8 cellular contexts compared by ENCODE assay signal in the genomic region with DNA sequence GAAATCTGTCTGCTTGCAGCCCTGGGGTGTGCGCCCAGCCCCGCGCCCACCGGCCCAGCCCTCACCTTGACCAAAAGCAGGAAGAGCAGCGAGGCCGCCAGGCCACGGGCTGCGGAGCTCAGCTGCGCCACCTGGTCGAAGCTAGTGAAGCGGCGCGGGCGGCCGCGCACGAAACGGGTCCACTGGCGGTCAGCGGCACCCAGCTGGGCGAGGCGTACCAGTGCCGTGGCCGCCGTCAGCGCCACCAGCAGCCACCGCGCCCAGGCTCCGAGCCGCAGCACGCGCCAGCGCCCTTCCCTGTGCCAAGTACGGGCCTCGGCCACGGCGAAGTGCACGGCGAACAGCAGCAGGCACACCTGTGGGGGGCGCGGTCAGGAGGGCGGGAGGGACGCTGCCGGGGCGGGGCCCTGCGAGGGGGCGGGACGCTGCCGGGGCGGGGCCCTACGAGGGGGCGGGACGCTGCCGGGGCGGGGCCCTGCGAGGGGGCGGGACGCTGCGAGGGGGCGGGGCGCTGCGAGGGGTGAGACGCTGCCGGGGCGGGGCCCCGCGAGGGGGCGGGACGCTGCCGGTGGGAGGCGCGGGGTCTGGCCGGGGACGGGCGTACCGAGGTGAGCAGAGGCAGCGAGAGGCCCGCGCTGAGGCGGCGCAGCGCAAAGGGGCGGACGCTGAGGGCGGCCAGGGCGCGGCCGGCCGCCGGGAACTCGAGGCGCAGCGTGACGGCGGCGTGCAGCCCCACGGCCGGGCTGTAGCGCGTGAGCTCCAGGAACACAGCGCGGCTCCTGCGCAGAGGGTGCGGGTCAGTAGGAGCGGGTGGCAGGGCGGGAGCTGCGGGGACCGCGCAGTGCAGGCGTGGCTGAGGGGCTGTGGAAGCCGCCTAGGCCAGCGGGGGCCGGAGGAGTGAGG. TPM values are rescaled to one million over a fixed set of nuclear protein-coding genes. Genes with fewer than 3 reads are reported as not detected.
DNase-seq lines count a peak whose midpoint lies in the region; ATAC-seq, FAIRE-seq and TF ChIP-seq lines count a peak whose summit lies in the region.

No MANE protein-coding gene starts in this region.

- no peak for TF ChIP-seq CTCF in K562 (IDR thresholded peaks at IDR 0.05 in 2 of 3, conservative IDR thresholded peaks at IDR 0.05 in 1 of 3; ENCODE audit: insufficient read depth in 2 of 3, low read depth in 1 of 3, low read length in 3 of 3)
- TF ChIP-seq CTCF in spleen (IDR thresholded peaks at IDR 0.05 in 8 of 11, conservative IDR thresholded peaks at IDR 0.05 in 3 of 11) = peak in 6 of 11 experiments; percentile 18 to 33 (median 22)

- no peak for TF ChIP-seq RAD21 in K562 (CRISPR knock-in tag; conservative IDR thresholded peaks at IDR 0.05 in 1 of 2, IDR thresholded peaks at IDR 0.05 in 1 of 2)

- intact Hi-C loops in K562 (cut with micrococcal nuclease) = no loop called here
- intact Hi-C loops in spleen (cut with DNase I; ENCODE audit: low total_unique reads) = no loop called here

- peak overlapping the region; percentile 62 for H3K4me3 ChIP-seq in HUES64 (ENCODE audit: low read length)
- no peak overlapping the region for H3K4me3 ChIP-seq in K562
- H3K4me3 ChIP-seq in iPS-18c (ENCODE audit: insufficient read depth, low read depth, low read length) = peak overlapping the region; percentile 53
- peak overlapping the region in 3 of 8 donors; percentile 15 to 49 (median 33) for H3K4me3 ChIP-seq in spleen

- ATAC-seq in K562 (peak; percentile 56), HG03280 (IDR thresholded peaks at IDR 0.05; ENCODE audit: unreplicated experiment) (no peak), HG03039 (IDR thresholded peaks at IDR 0.05; ENCODE audit: unreplicated experiment) (no peak), GM18870 (IDR thresholded peaks at IDR 0.05; ENCODE audit: unreplicated experiment) (no peak)

- in situ Hi-C loops in K562 (cut with MboI) = no loop called here

- H3K4me2 ChIP-seq in K562 (ENCODE audit: insufficient read depth, low read length) = no peak overlapping the region

- CTCF ChIA-PET in K562 (lab: Yijun Ruan, JAX; ENCODE audit: low intra/inter-chr PET ratio) = no interaction called here

- no peak for TF ChIP-seq EP300 in K562 (IDR thresholded peaks at IDR 0.05; ENCODE audit: low read length)

- H3K9me3 ChIP-seq in HUES64 (ENCODE audit: insufficient read depth, low read depth, low read length) (no peaks in the 10 kb centered on the region), K562 (replicated peaks; ENCODE audit: control insufficient read depth, insufficient read depth, low read depth, low read length) (no peaks in the 10 kb centered on the region), iPS-18c (ENCODE audit: control insufficient read depth, insufficient read depth, low read length) (no peaks in the 10 kb centered on the region), spleen (no peaks in the 10 kb centered on the region)

- POLR2A ChIA-PET in K562 (lab: Yijun Ruan, JAX) = interaction anchor here (1.4 kb wide), 1 partner anchor 10 kb away, joined by 10 read pairs; no protein-coding TSS in a partner anchor

- no peak overlapping the region for H2AFZ ChIP-seq in K562 (ENCODE audit: low read depth, low read length)

- TF ChIP-seq POLR2A in K562 (conservative IDR thresholded peaks at IDR 0.05) (no peak), spleen (IDR thresholded peaks at IDR 0.05) (no peak)

- no peaks in the 10 kb centered on the region for H4K20me1 ChIP-seq in K562 (replicated peaks; ENCODE audit: control insufficient read depth, insufficient read depth, low read length)

- H3K27me3 ChIP-seq in HUES64 (ENCODE audit: insufficient read depth, low read length) (no peaks in the 10 kb centered on the region), K562 (ENCODE audit: control insufficient read depth in 2 of 2, insufficient read depth in 2 of 2, low read length in 2 of 2) (no peaks in the 10 kb centered on the region), spleen (replicated peaks in 1 of 7) (no peaks in the 10 kb centered on the region)

- H3K36me3 ChIP-seq in HUES64 (ENCODE audit: insufficient read depth, low read length) (peaks cover 38% of the 10 kb centered on the region), K562 (ENCODE audit: control insufficient read depth, insufficient read depth, low read length) (peaks cover 74% of the 10 kb centered on the region; the same call in 2 of the 3 replicates), spleen (peaks cover 0 to 97% (median 80%) of the 10 kb centered on the region in 6 donors)

- no peak for FAIRE-seq in K562 (lab: Jason Lieb, UNC)

- H3K9ac ChIP-seq in HUES64 (ENCODE audit: low read depth, low read length) (peak overlapping the region; percentile 53), K562 (ENCODE audit: insufficient read depth in 1 of 2, low read depth in 2 of 2, low read length in 2 of 2) (no peak overlapping the region)

- H3K4me1 ChIP-seq in HUES64 (ENCODE audit: insufficient read depth, low read length) = no peaks in the 10 kb centered on the region
- peaks cover 0 to 27% of the 10 kb centered on the region in 2 experiments; a peak in 1 of 5 replicates for H3K4me1 ChIP-seq in K562 (replicated peaks in 1 of 2; ENCODE audit: control insufficient read depth in 2 of 2, insufficient read depth in 2 of 2, low read length in 2 of 2)
- H3K4me1 ChIP-seq in spleen = peaks cover 0 to 42% (median 18%) of the 10 kb centered on the region in 6 donors

- no peaks in the 10 kb centered on the region for H3K9me1 ChIP-seq in K562 (ENCODE audit: control insufficient read depth, insufficient read depth, low read length)

- DNase-seq in K562 (ENCODE audit: extremely low read depth in 1 of 4, low spot score in 3 of 4) (peak in 3 of 4 experiments; percentile 51 to 80 (median 59)), spleen (no peak), NCI-H1694 treated with DMSO at 0.1 percent for 48 hours (lab: John Stamatoyannopoulos, UW) (no peak)

- H3K27ac ChIP-seq in HUES64 (ENCODE audit: low read depth, low read length) (peak overlapping the region; percentile 46; the same call in 1 of the 2 replicates), K562 (ENCODE audit: extremely low read depth, low read depth, low read length) (no peak overlapping the region), spleen (peak overlapping the region in 6 of 8 donors; percentile 0 to 75 (median 66))

- no TSS peak for BruUV-seq in K562 (replicated peaks; lab: Mats Ljungman, UMichigan)

- WGBS in HUES64 = 4% methylated on average over 113 of the region's 113 CpGs
- WGBS in K562 (ENCODE audit: insufficient coverage, low coverage, missing lambda C conversion rate) = over 99% methylated on average over 22 of the region's 113 CpGs
- WGBS in spleen, 5 donors = 55 to 89% (median 72%) methylated on average over 64 to 113 of the region's 113 CpGs

- no peaks in the 10 kb centered on the region for H3K79me2 ChIP-seq in K562 (ENCODE audit: control insufficient read depth, insufficient read depth, low read length)

RNA-seq across cellular contexts. Expression of gene TSC2, which starts 43.3 kb away (rescaled TPM):
- polyA plus RNA-seq in HUES64 (2013, experiment 1 of 2) = 39.7 TPM
- 37.3 TPM for polyA plus RNA-seq in HUES64 (2013, experiment 2 of 2)
- total RNA-seq in K562 (2011; cell fraction: chromatin; rRNA removed; ENCODE audit: low replicate concordance) = 274 and 710 TPM in 2 replicates
- 311 and 338 TPM in 2 replicates for total RNA-seq in K562 (2011; cell fraction: nucleolus; rRNA removed)
- 244 and 254 TPM in 2 replicates for total RNA-seq in K562 (2011; cell fraction: nucleoplasm; rRNA removed)
- total RNA-seq in K562 (2014; rRNA removed) (20.3 and 28.1 TPM in 2 replicates), K562 (2014; rRNA removed; fragmentation: Illumina TruSeq; extraction: Trizol) (15.0 and 20.1 TPM in 2 replicates), K562 (2015; rRNA removed; fragmentation: Illumina TruSeq; extraction: Trizol) (16.6 and 19.6 TPM in 2 replicates), K562 (2021) (65.8 and 68.1 TPM in 2 replicates), spleen (100 to 1,000 TPM in 4 of 7 donors, 10 to 100 TPM in 3; 63.8 to 185 (median 103) TPM)
- polyA plus RNA-seq in K562 (2011; rRNA removed) (15.5 and 35.5 TPM in 2 replicates), K562 (2014; fragmentation: Illumina TruSeq; extraction: Trizol) (27.8 and 35.8 TPM in 2 replicates), K562 (2014; fragmentation: Nextera tagmentation; extraction: Ambion mirVana) (1 to 10 TPM; 1.3 to 2.3 TPM), K562 (2014; rRNA removed) (32.0 and 35.2 TPM in 2 replicates), spleen (10 to 100 TPM; 20.7 to 82.0 (median 53.3) TPM)
- 21.9 and 33.6 TPM in 2 replicates for polyA plus RNA-seq in K562 (2011; cell fraction: cytosol; rRNA removed)
- 157 and 220 TPM in 2 replicates for polyA plus RNA-seq in K562 (2011; cell fraction: nucleus; rRNA removed)
- polyA plus RNA-seq in K562 (2012) = 46.9 and 75.1 TPM in 2 replicates
- 41.8 and 43.8 TPM in 2 replicates for polyA minus RNA-seq in K562 (2011; rRNA and poly(A)+ RNA removed)
- polyA minus RNA-seq in K562 (2011; cell fraction: cytosol; rRNA and poly(A)+ RNA removed) = 49.2 and 80.8 TPM in 2 replicates
- polyA minus RNA-seq in K562 (2011; cell fraction: nucleus; rRNA and poly(A)+ RNA removed) = 48.9 and 58.8 TPM in 2 replicates

RNA-seq across cellular contexts. Expression of gene NTHL1, which starts 43.4 kb away (rescaled TPM):
- 53.2 TPM for polyA plus RNA-seq in HUES64 (2013, experiment 1 of 2)
- 44.9 TPM for polyA plus RNA-seq in HUES64 (2013, experiment 2 of 2)
- total RNA-seq in K562 (2011; cell fraction: chromatin; rRNA removed; ENCODE audit: low replicate concordance) = 7.3 and 19.8 TPM in 2 replicates
- total RNA-seq in K562 (2011; cell fraction: nucleolus; rRNA removed) = 25.7 and 29.0 TPM in 2 replicates
- total RNA-seq in K562 (2011; cell fraction: nucleoplasm; rRNA removed) = 12.0 and 20.0 TPM in 2 replicates
- total RNA-seq in K562 (2014; rRNA removed) (58.8 and 76.7 TPM in 2 replicates), K562 (2014; rRNA removed; fragmentation: Illumina TruSeq; extraction: Trizol) (3.6 and 6.7 TPM in 2 replicates), K562 (2015; rRNA removed; fragmentation: Illumina TruSeq; extraction: Trizol) (27.9 and 30.6 TPM in 2 replicates), K562 (2021) (43.5 and 54.2 TPM in 2 replicates), spleen (10 to 100 TPM in 6 of 7 donors, 1 to 10 TPM in 1; 9.6 to 29.6 (median 20.0) TPM)
- polyA plus RNA-seq in K562 (2011; rRNA removed) (17.6 and 27.0 TPM in 2 replicates), K562 (2014; fragmentation: Illumina TruSeq; extraction: Trizol) (11.4 and 20.2 TPM in 2 replicates), K562 (2014; fragmentation: Nextera tagmentation; extraction: Ambion mirVana) (1 to 10 TPM; 1.1 to 4.7 TPM), K562 (2014; rRNA removed) (45.0 and 52.8 TPM in 2 replicates), spleen (10 to 100 TPM; 31.3 to 52.1 (median 37.0) TPM)
- 49.2 and 100 TPM in 2 replicates for polyA plus RNA-seq in K562 (2011; cell fraction: cytosol; rRNA removed)
- polyA plus RNA-seq in K562 (2011; cell fraction: nucleus; rRNA removed) = 20.3 and 30.8 TPM in 2 replicates
- 27.8 and 29.2 TPM in 2 replicates for polyA plus RNA-seq in K562 (2012)
- polyA minus RNA-seq in K562 (2011; rRNA and poly(A)+ RNA removed) = 5.4 and 8.8 TPM in 2 replicates
- polyA minus RNA-seq in K562 (2011; cell fraction: cytosol; rRNA and poly(A)+ RNA removed) = 14.4 and 19.7 TPM in 2 replicates
- polyA minus RNA-seq in K562 (2011; cell fraction: nucleus; rRNA and poly(A)+ RNA removed) = 7.1 TPM in 2 replicates

RNA-seq across cellular contexts. Expression of gene PKD1, which starts 44.6 kb away (rescaled TPM):
- polyA plus RNA-seq in HUES64 (2013, experiment 1 of 2) = 20.3 TPM
- polyA plus RNA-seq in HUES64 (2013, experiment 2 of 2) = 21.6 TPM
- total RNA-seq in K562 (2011; cell fraction: chromatin; rRNA removed; ENCODE audit: low replicate concordance) = 153 and 616 TPM in 2 replicates
- 429 and 449 TPM in 2 replicates for total RNA-seq in K562 (2011; cell fraction: nucleolus; rRNA removed)
- 168 and 178 TPM in 2 replicates for total RNA-seq in K562 (2011; cell fraction: nucleoplasm; rRNA removed)
- total RNA-seq in K562 (2014; rRNA removed) (35.9 and 37.1 TPM in 2 replicates), K562 (2014; rRNA removed; fragmentation: Illumina TruSeq; extraction: Trizol) (4.5 and 7.0 TPM in 2 replicates), K562 (2015; rRNA removed; fragmentation: Illumina TruSeq; extraction: Trizol) (20.2 and 23.9 TPM in 2 replicates), K562 (2021) (65.5 and 93.5 TPM in 2 replicates), spleen (100 to 1,000 TPM in 2 of 7 donors, 10 to 100 TPM in 5; 64.0 to 124 (median 95.3) TPM)
- polyA plus RNA-seq in K562 (2011; rRNA removed) (12.6 and 21.4 TPM in 2 replicates), K562 (2014; fragmentation: Illumina TruSeq; extraction: Trizol) (6.9 and 21.8 TPM in 2 replicates), K562 (2014; fragmentation: Nextera tagmentation; extraction: Ambion mirVana) (under 1 TPM; 0.23 to 0.28 TPM), K562 (2014; rRNA removed) (42.3 and 54.4 TPM in 2 replicates), spleen (10 to 100 TPM; 14.0 to 60.9 (median 18.5) TPM)
- 19.4 and 51.6 TPM in 2 replicates for polyA plus RNA-seq in K562 (2011; cell fraction: cytosol; rRNA removed)
- polyA plus RNA-seq in K562 (2011; cell fraction: nucleus; rRNA removed) = 204 and 342 TPM in 2 replicates
- polyA plus RNA-seq in K562 (2012) = 41.5 and 96.4 TPM in 2 replicates
- 11.9 and 18.2 TPM in 2 replicates for polyA minus RNA-seq in K562 (2011; rRNA and poly(A)+ RNA removed)
- 46.2 and 53.6 TPM in 2 replicates for polyA minus RNA-seq in K562 (2011; cell fraction: cytosol; rRNA and poly(A)+ RNA removed)
- polyA minus RNA-seq in K562 (2011; cell fraction: nucleus; rRNA and poly(A)+ RNA removed) = 87.5 and 110 TPM in 2 replicates

RNA-seq across cellular contexts. Expression of gene RAB26, which starts 57.4 kb away (rescaled TPM):
- polyA plus RNA-seq in HUES64 (2013, experiment 1 of 2) = 2.6 TPM
- polyA plus RNA-seq in HUES64 (2013, experiment 2 of 2) = 2.7 TPM
- 8.2 and 15.9 TPM in 2 replicates for total RNA-seq in K562 (2011; cell fraction: chromatin; rRNA removed; ENCODE audit: low replicate concordance)
- 15.8 and 18.8 TPM in 2 replicates for total RNA-seq in K562 (2011; cell fraction: nucleolus; rRNA removed)
- 11.4 and 14.5 TPM in 2 replicates for total RNA-seq in K562 (2011; cell fraction: nucleoplasm; rRNA removed)
- total RNA-seq in K562 (2014; rRNA removed) (2.9 and 3.5 TPM in 2 replicates), K562 (2014; rRNA removed; fragmentation: Illumina TruSeq; extraction: Trizol) (0.58 and 0.77 TPM in 2 replicates), K562 (2015; rRNA removed; fragmentation: Illumina TruSeq; extraction: Trizol) (0.94 and 1.8 TPM in 2 replicates), K562 (2021) (3.0 and 3.1 TPM in 2 replicates), spleen (1 to 10 TPM in 4 of 7 donors, under 1 TPM in 2, not detected in 1; 0.26 to 7.9 (median 1.2) TPM)
- polyA plus RNA-seq in K562 (2011; rRNA removed) (5.3 and 13.0 TPM in 2 replicates), K562 (2014; fragmentation: Illumina TruSeq; extraction: Trizol) (2.1 and 2.2 TPM in 2 replicates), K562 (2014; fragmentation: Nextera tagmentation; extraction: Ambion mirVana) (under 1 TPM; 0.25 to 0.63 TPM), K562 (2014; rRNA removed) (3.8 and 6.1 TPM in 2 replicates), spleen (1 to 10 TPM in 2 of 3 donors, under 1 TPM in 1; 0.91 to 1.5 (median 1.4) TPM)
- polyA plus RNA-seq in K562 (2011; cell fraction: cytosol; rRNA removed) = 4.8 and 7.7 TPM in 2 replicates
- polyA plus RNA-seq in K562 (2011; cell fraction: nucleus; rRNA removed) = 65.3 and 85.4 TPM in 2 replicates
- 6.6 and 10.4 TPM in 2 replicates for polyA plus RNA-seq in K562 (2012)
- polyA minus RNA-seq in K562 (2011; rRNA and poly(A)+ RNA removed) = 1.2 and 2.2 TPM in 2 replicates
- 1.8 TPM in 1 of 2 replicates, not detected in the other for polyA minus RNA-seq in K562 (2011; cell fraction: cytosol; rRNA and poly(A)+ RNA removed)
- polyA minus RNA-seq in K562 (2011; cell fraction: nucleus; rRNA and poly(A)+ RNA removed) = 4.6 and 8.0 TPM in 2 replicates

Comparison
In these comparisons a context has a peak if more than half of its experiments do, and no peak if none do; other contexts are left out.
1. DNase-seq: peak in K562 (3 of 4); none in spleen (single experiment) and NCI-H1694 treated with DMSO at 0.1 percent for 48 hours (single experiment).
2. CTCF ChIP-seq: peak in spleen (6 of 11); none in K562 (0 of 3).